In the genomic region with DNA sequence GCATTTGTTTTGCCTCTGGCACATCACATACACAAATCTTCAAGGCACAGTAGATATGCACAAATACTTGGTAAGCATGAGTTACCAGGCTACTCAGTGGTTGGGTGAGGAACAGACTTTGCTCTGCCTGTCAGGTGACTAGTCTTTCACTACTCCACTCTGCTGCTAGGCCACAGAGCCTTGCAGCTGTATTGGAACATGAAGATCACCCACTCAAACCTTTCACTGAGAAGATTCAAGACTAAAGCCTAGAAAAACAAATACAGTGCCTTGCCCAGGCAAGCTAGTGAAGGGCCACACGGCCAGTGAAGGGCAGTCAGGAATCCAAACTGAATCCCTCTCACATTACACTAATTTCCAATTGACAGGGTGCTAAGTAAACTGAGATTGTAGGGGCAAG, we compare ENCODE assay signal across 11 cellular contexts. TPM values are rescaled to one million over a fixed set of nuclear protein-coding genes. Genes with fewer than 3 reads are reported as not detected.
A peak's percentile ranks its signal among the peaks of the same experiment; 100 is the strongest.
DNase-seq lines count a peak whose midpoint lies in the region; ATAC-seq, FAIRE-seq and TF ChIP-seq lines count a peak whose summit lies in the region.
"Had no signal": no experiment of that assay in that cellular context is flagged by ENCODE, and none has a peak within 500 bp of the region (broad histone marks: within the 10 kb centered on the region; RNA-seq: fewer than 3 reads in every experiment).

No MANE protein-coding gene starts in this region.

- H3K36me3 ChIP-seq in astrocyte (ENCODE audit: insufficient read depth, low read length) (no peaks in the 10 kb centered on the region), testis (ENCODE audit: low read depth, missing control alignments) (no peaks in the 10 kb centered on the region)
- peaks cover 12% of the 10 kb centered on the region for H3K36me3 ChIP-seq in CD8-positive, alpha-beta T cell (ENCODE audit: insufficient read depth, low read length)

- no peak for TF ChIP-seq POLR2A in testis (IDR thresholded peaks at IDR 0.05)

- no peak overlapping the region for H3K4me2 ChIP-seq in astrocyte (ENCODE audit: low read length)

- WGBS in testis, 2 donors = 75 to 77% methylated on average over 1 of the region's 1 CpG

- H3K9me3 Mint-ChIP-seq in astrocyte (ENCODE audit: unreplicated experiment) (no peaks in the 10 kb centered on the region), progenitor cell of endocrine pancreas (ENCODE audit: low read depth) (peaks cover 4% of the 10 kb centered on the region)
- no peaks in the 10 kb centered on the region for H3K9me3 Mint-ChIP-seq in CD8-positive, alpha-beta T cell

- H3K4me1 Mint-ChIP-seq in astrocyte (ENCODE audit: low read depth, unreplicated experiment) (peaks cover 7% of the 10 kb centered on the region), progenitor cell of endocrine pancreas (ENCODE audit: low read depth) (peaks cover 7% of the 10 kb centered on the region)
- H3K4me1 Mint-ChIP-seq in CD8-positive, alpha-beta T cell (ENCODE audit: low read depth) = peaks cover 31% of the 10 kb centered on the region

- H3K9ac ChIP-seq in astrocyte (ENCODE audit: low read length) = no peak overlapping the region

- H3K4me3 ChIP-seq in astrocyte (ENCODE audit: insufficient read depth, low read depth, low read length) = no peak overlapping the region
- H3K4me3 ChIP-seq in CD8-positive, alpha-beta T cell (ENCODE audit: low read depth, low read length) = no peak overlapping the region
- H3K4me3 ChIP-seq in testis = no peak overlapping the region
- H3K4me3 ChIP-seq: body of pancreas, SJSA1 had no signal

- peak overlapping the region; percentile 43 for H3K27ac Mint-ChIP-seq in astrocyte (ENCODE audit: unreplicated experiment)
- H3K27ac Mint-ChIP-seq in progenitor cell of endocrine pancreas = peak overlapping the region; percentile 88
- no peak overlapping the region for H3K27ac Mint-ChIP-seq in CD8-positive, alpha-beta T cell

- H3K27me3 ChIP-seq in astrocyte (ENCODE audit: insufficient read depth, low read length) = no peaks in the 10 kb centered on the region
- no peaks in the 10 kb centered on the region for H3K27me3 ChIP-seq in CD8-positive, alpha-beta T cell (ENCODE audit: insufficient read depth, low read length)
- no peaks in the 10 kb centered on the region for H3K27me3 ChIP-seq in testis
- H3K27me3 ChIP-seq: body of pancreas, SJSA1 had no signal

- intact Hi-C loops in CD8-positive, alpha-beta T cell (cut with DNase I, micrococcal nuclease) = no loop called here
- intact Hi-C loops in testis (cut with DNase I; ENCODE audit: low total_unique reads) = no loop called here

- TF ChIP-seq CTCF in astrocyte (IDR thresholded peaks at IDR 0.05; ENCODE audit: insufficient read depth, low read depth, low read length) (no peak), progenitor cell of endocrine pancreas (IDR thresholded peaks at IDR 0.05; ENCODE audit: unreplicated experiment) (no peak), testis (IDR thresholded peaks at IDR 0.05) (no peak)
- TF ChIP-seq CTCF in CD8-positive, alpha-beta T cell (IDR thresholded peaks at IDR 0.05) = no peak

- POLR2A ChIA-PET in CD8-positive, alpha-beta T cell (lab: Charles Lee) = no interaction called here

- H3K4me1 ChIP-seq in astrocyte (ENCODE audit: insufficient read depth, low read length) = no peaks in the 10 kb centered on the region
- H3K4me1 ChIP-seq in CD8-positive, alpha-beta T cell (ENCODE audit: insufficient read depth, low read length) = no peaks in the 10 kb centered on the region
- peaks cover 3% of the 10 kb centered on the region for H3K4me1 ChIP-seq in testis
- H3K4me1 ChIP-seq: body of pancreas, SJSA1 had no signal

- H3K27me3 Mint-ChIP-seq in astrocyte (ENCODE audit: low read depth, unreplicated experiment) (no peaks in the 10 kb centered on the region), progenitor cell of endocrine pancreas (no peaks in the 10 kb centered on the region)
- H3K27me3 Mint-ChIP-seq in CD8-positive, alpha-beta T cell (ENCODE audit: low read depth) = no peaks in the 10 kb centered on the region

- CTCF ChIA-PET in CD8-positive, alpha-beta T cell (lab: Charles Lee) = interaction anchor here (3.4 kb wide), 1 partner anchor 9 kb away, joined by 14 read pairs; no protein-coding TSS in a partner anchor

- H2AFZ ChIP-seq in astrocyte (ENCODE audit: low read depth, low read length) = no peak overlapping the region

- no peak overlapping the region for H3K27ac ChIP-seq in astrocyte (ENCODE audit: low read depth, low read length)
- no peak overlapping the region for H3K27ac ChIP-seq in CD8-positive, alpha-beta T cell (ENCODE audit: low read depth, low read length)
- no peak overlapping the region for H3K27ac ChIP-seq in testis
- H3K27ac ChIP-seq: body of pancreas, SJSA1 had no signal

- DNase-seq in NCI-H2171 treated with DMSO at 0.1 percent for 48 hours (lab: John Stamatoyannopoulos, UW) (peak; percentile 16), NCI-H2171 (lab: John Stamatoyannopoulos, UW) (no peak), astrocyte (ENCODE audit: low read depth) (no peak), progenitor cell of endocrine pancreas (ENCODE audit: low spot score, unreplicated experiment) (no peak), HuH-7.5 (ENCODE audit: low spot score) (no peak), testis (no peak)
- DNase-seq in CD8-positive, alpha-beta T cell = no peak
- DNase-seq: activated CD4-positive, alpha-beta T cell treated with anti-CD3 and anti-CD28 coated beads, Interleukin-2, amount 50 U/mL, for 48 hours had no signal

- no peaks in the 10 kb centered on the region for H4K20me1 ChIP-seq in astrocyte (ENCODE audit: insufficient read depth, low read length)

- H3K9me3 ChIP-seq in astrocyte (ENCODE audit: insufficient read depth, low read depth, low read length) (no peaks in the 10 kb centered on the region), testis (no peaks in the 10 kb centered on the region)
- H3K9me3 ChIP-seq in CD8-positive, alpha-beta T cell (ENCODE audit: low read length) = no peaks in the 10 kb centered on the region
- H3K9me3 ChIP-seq: body of pancreas, SJSA1 had no signal

- H3K79me2 ChIP-seq in astrocyte (ENCODE audit: insufficient read depth, low read length) = no peaks in the 10 kb centered on the region

- H3K36me3 Mint-ChIP-seq in astrocyte (ENCODE audit: low read depth, unreplicated experiment) (peaks cover 15% of the 10 kb centered on the region), progenitor cell of endocrine pancreas (ENCODE audit: insufficient read depth) (peaks cover 23% of the 10 kb centered on the region)
- H3K36me3 Mint-ChIP-seq in CD8-positive, alpha-beta T cell = peaks cover 43% of the 10 kb centered on the region

- no peak for FAIRE-seq in astrocyte (lab: Jason Lieb, UNC)

- H3K4me3 Mint-ChIP-seq in astrocyte (ENCODE audit: unreplicated experiment) (no peak overlapping the region), progenitor cell of endocrine pancreas (ENCODE audit: low read depth) (no peak overlapping the region)
- no peak overlapping the region for H3K4me3 Mint-ChIP-seq in CD8-positive, alpha-beta T cell

- ATAC-seq in HG02973 (IDR thresholded peaks at IDR 0.05; ENCODE audit: unreplicated experiment) = peak; percentile 51
- no peak for ATAC-seq in CD8-positive, alpha-beta T cell
- ATAC-seq: body of pancreas had no signal

RNA-seq across cellular contexts. Expression of gene DTNBP1, which starts 47.0 kb away (rescaled TPM):
- 11.6 and 13.0 TPM in 2 replicates for total RNA-seq in astrocyte
- 17.7 and 18.7 TPM in 2 replicates for total RNA-seq in progenitor cell of endocrine pancreas
- 10 to 100 TPM; 12.3 to 12.6 TPM for total RNA-seq in CD8-positive, alpha-beta T cell
- 10 to 100 TPM; 21.8 to 22.6 TPM for total RNA-seq in testis
- polyA plus RNA-seq in testis (ENCODE audit: insufficient read depth, low read depth, low replicate concordance) = 25.4 TPM
